Comparison of ENCODE assay signal across 8 cellular contexts in genomic region chr12:106137456-106138278, GRCh38.
DNase-seq lines count a peak whose midpoint lies in the region; ATAC-seq lines count a peak whose summit lies in the region.

No MANE protein-coding gene starts in this region.

- peak overlapping the region; percentile 68 to 70 for H3K4me3 Mint-ChIP-seq in stimulated activated naive B cell treated with anti-CD40 and anti-IgM and Interleukin-4, amounts not matched to agents 10 μg/mL and 1 μg/mL and 100 μg/mL, for 72 hours

- no peaks in the 10 kb centered on the region for H3K9me3 Mint-ChIP-seq in stimulated activated naive B cell treated with anti-CD40 and anti-IgM and Interleukin-4, amounts not matched to agents 10 μg/mL and 1 μg/mL and 100 μg/mL, for 72 hours

- H3K27me3 Mint-ChIP-seq in stimulated activated naive B cell treated with anti-CD40 and anti-IgM and Interleukin-4, amounts not matched to agents 10 μg/mL and 1 μg/mL and 100 μg/mL, for 72 hours: peaks cover 74 to 86% of the 10 kb centered on the region in 2 donors

- no peak for ATAC-seq in stimulated activated naive B cell treated with anti-CD40 and anti-IgM and Interleukin-4, amounts not matched to agents 10 μg/mL and 1 μg/mL and 100 μg/mL, for 72 hours (replicated peaks)
- ATAC-seq in GM18870 (IDR thresholded peaks at IDR 0.05; ENCODE audit: unreplicated experiment) (no peak), GM19397 (IDR thresholded peaks at IDR 0.05; ENCODE audit: unreplicated experiment) (no peak)

- no peaks in the 10 kb centered on the region for H3K36me3 Mint-ChIP-seq in stimulated activated naive B cell treated with anti-CD40 and anti-IgM and Interleukin-4, amounts not matched to agents 10 μg/mL and 1 μg/mL and 100 μg/mL, for 72 hours

- peak overlapping the region; percentile 92 for H3K27ac ChIP-seq in angular gyrus (ENCODE audit: low read depth, low read length)

- peak; percentile 27 for DNase-seq in NCI-H2171 treated with DMSO at 0.1 percent for 48 hours (lab: John Stamatoyannopoulos, UW)
- DNase-seq in NCI-H2171 (lab: John Stamatoyannopoulos, UW): no peak
- peak; percentile 66 for DNase-seq in inferior parietal cortex (ENCODE audit: extremely low spot score)
- DNase-seq in stimulated activated naive B cell treated with anti-CD40 and anti-IgM and Interleukin-4, amounts not matched to agents 10 μg/mL and 1 μg/mL and 100 μg/mL, for 72 hours: no peak
- DNase-seq in amniotic stem cell (lab: John Stamatoyannopoulos, UW): no peak

- H3K27ac Mint-ChIP-seq in stimulated activated naive B cell treated with anti-CD40 and anti-IgM and Interleukin-4, amounts not matched to agents 10 μg/mL and 1 μg/mL and 100 μg/mL, for 72 hours: peak overlapping the region; percentile 87

- peaks cover 10 to 15% of the 10 kb centered on the region in 2 donors for H3K4me1 Mint-ChIP-seq in stimulated activated naive B cell treated with anti-CD40 and anti-IgM and Interleukin-4, amounts not matched to agents 10 μg/mL and 1 μg/mL and 100 μg/mL, for 72 hours

Comparison
In these comparisons a context has a peak if more than half of its experiments do, and no peak if none do; other contexts are left out.
1. DNase-seq: peak in NCI-H2171 treated with DMSO at 0.1 percent for 48 hours (single experiment) and inferior parietal cortex (single experiment); none in NCI-H2171 (single experiment), stimulated activated naive B cell treated with anti-CD40 and anti-IgM and Interleukin-4, amounts not matched to agents 10 μg/mL and 1 μg/mL and 100 μg/mL, for 72 hours (single experiment) and amniotic stem cell (single experiment).